Comparison of ENCODE assay signal across 5 cellular contexts in the genomic region with DNA sequence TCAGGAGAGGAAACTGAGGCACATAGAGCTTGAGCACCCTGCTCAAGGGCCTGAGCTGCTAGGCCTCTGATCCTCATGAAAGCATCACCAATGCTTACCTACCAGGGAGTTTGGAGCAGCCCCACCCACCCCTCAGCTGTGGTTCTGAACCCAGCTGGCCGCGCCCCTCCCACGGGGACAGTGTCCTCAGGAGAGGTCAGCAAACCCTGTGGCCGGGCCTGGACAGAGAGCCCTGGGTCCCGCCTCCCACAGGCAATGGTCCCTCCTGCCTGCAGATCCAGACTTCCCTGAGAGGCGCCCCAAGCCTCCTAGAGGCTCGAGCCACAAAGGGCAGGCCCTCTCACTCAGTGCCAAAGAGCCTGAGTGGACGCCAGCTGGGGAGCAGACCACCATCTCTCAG.
"Had no signal": no experiment of that assay in that cellular context is flagged by ENCODE, and none has a peak within 500 bp of the region (broad histone marks: within the 10 kb centered on the region; RNA-seq: fewer than 3 reads in every experiment).

No MANE protein-coding gene starts in this region.

- H3K4me3 ChIP-seq: GM23338 had no signal

- DNase-seq: H9, HCEC 1CT, IMR-90, KBM-7 had no signal

- ATAC-seq: GM23338 had no signal

- H2AFZ ChIP-seq: GM23338 had no signal

- H3K4me2 ChIP-seq: GM23338 had no signal
